In the genomic region with DNA sequence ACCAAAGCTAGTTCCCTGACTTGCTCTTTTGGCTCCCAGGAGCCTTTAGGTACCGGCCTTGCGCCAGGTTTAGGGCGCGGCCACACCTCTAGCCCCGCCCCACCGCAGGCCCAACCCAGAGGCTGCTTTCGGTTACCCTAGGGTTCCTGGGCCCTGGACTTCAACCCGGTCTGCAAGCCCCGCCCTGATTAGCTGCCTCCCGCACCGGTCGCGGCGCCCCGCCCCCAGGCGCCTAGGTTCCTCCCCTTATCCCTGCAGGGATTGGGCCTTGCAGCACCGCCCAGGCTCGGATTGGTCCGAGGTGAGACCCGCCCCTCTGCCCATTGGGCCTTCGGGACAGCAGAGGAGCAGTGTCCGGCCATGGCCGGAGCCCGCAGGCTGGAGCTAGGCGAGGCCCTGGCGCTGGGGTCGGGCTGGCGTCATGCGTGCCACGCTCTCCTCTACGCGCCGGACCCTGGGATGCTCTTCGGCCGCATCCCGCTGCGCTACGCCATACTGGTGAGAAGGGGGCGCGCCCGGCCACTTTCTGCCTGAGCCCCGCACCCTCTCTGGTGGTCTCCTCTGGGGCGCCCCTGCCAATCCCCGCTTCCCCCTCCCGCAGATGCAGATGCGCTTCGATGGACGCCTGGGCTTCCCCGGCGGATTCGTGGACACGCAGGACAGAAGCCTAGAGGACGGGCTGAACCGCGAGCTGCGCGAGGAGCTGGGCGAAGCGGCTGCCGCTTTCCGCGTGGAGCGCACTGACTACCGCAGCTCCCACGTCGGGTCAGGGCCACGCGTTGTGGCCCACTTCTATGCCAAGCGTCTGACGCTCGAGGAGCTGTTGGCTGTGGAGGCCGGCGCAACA, we compare ENCODE assay signal across 1 cellular context.
TF ChIP-seq lines count a peak whose summit lies in the region.

A gene (plus strand): TSS at position 330 of the 847 bp plus-strand sequence. CDS start 31 bp downstream, at position 361.

TF ChIP-seq in HepG2, 621 proteins besides CTCF, POLR2A, EP300 and RAD21 (continued from another document and continues in another):
- TF ChIP-seq, protein P1, sequence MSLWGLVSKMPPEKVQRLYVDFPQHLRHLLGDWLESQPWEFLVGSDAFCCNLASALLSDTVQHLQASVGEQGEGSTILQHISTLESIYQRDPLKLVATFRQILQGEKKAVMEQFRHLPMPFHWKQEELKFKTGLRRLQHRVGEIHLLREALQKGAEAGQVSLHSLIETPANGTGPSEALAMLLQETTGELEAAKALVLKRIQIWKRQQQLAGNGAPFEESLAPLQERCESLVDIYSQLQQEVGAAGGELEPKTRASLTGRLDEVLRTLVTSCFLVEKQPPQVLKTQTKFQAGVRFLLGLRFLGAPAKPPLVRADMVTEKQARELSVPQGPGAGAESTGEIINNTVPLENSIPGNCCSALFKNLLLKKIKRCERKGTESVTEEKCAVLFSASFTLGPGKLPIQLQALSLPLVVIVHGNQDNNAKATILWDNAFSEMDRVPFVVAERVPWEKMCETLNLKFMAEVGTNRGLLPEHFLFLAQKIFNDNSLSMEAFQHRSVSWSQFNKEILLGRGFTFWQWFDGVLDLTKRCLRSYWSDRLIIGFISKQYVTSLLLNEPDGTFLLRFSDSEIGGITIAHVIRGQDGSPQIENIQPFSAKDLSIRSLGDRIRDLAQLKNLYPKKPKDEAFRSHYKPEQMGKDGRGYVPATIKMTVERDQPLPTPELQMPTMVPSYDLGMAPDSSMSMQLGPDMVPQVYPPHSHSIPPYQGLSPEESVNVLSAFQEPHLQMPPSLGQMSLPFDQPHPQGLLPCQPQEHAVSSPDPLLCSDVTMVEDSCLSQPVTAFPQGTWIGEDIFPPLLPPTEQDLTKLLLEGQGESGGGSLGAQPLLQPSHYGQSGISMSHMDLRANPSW (CRISPR knock-in tag; IDR thresholded peaks at IDR 0.05; ENCODE audit: borderline replicate concordance) = no peak
- no peak for TF ChIP-seq CCDC6 (CRISPR knock-in tag; IDR thresholded peaks at IDR 0.05)
- TF ChIP-seq, protein P2, sequence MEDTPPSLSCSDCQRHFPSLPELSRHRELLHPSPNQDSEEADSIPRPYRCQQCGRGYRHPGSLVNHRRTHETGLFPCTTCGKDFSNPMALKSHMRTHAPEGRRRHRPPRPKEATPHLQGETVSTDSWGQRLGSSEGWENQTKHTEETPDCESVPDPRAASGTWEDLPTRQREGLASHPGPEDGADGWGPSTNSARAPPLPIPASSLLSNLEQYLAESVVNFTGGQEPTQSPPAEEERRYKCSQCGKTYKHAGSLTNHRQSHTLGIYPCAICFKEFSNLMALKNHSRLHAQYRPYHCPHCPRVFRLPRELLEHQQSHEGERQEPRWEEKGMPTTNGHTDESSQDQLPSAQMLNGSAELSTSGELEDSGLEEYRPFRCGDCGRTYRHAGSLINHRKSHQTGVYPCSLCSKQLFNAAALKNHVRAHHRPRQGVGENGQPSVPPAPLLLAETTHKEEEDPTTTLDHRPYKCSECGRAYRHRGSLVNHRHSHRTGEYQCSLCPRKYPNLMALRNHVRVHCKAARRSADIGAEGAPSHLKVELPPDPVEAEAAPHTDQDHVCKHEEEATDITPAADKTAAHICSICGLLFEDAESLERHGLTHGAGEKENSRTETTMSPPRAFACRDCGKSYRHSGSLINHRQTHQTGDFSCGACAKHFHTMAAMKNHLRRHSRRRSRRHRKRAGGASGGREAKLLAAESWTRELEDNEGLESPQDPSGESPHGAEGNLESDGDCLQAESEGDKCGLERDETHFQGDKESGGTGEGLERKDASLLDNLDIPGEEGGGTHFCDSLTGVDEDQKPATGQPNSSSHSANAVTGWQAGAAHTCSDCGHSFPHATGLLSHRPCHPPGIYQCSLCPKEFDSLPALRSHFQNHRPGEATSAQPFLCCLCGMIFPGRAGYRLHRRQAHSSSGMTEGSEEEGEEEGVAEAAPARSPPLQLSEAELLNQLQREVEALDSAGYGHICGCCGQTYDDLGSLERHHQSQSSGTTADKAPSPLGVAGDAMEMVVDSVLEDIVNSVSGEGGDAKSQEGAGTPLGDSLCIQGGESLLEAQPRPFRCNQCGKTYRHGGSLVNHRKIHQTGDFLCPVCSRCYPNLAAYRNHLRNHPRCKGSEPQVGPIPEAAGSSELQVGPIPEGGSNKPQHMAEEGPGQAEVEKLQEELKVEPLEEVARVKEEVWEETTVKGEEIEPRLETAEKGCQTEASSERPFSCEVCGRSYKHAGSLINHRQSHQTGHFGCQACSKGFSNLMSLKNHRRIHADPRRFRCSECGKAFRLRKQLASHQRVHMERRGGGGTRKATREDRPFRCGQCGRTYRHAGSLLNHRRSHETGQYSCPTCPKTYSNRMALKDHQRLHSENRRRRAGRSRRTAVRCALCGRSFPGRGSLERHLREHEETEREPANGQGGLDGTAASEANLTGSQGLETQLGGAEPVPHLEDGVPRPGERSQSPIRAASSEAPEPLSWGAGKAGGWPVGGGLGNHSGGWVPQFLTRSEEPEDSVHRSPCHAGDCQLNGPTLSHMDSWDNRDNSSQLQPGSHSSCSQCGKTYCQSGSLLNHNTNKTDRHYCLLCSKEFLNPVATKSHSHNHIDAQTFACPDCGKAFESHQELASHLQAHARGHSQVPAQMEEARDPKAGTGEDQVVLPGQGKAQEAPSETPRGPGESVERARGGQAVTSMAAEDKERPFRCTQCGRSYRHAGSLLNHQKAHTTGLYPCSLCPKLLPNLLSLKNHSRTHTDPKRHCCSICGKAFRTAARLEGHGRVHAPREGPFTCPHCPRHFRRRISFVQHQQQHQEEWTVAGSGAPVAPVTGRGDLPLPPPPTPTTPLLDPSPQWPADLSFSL (CRISPR knock-in tag; IDR thresholded peaks at IDR 0.05) = no peak
- no peak for TF ChIP-seq NKX3-1 (CRISPR knock-in tag; IDR thresholded peaks at IDR 0.05)
- TF ChIP-seq PHF8 (CRISPR knock-in tag; IDR thresholded peaks at IDR 0.05) = peak; percentile 93
- TF ChIP-seq MED13 (CRISPR knock-in tag; IDR thresholded peaks at IDR 0.05) = 0 out of 2 replicates have a peak, but pooled peaks have one; percentile 24
- TF ChIP-seq, protein P3, sequence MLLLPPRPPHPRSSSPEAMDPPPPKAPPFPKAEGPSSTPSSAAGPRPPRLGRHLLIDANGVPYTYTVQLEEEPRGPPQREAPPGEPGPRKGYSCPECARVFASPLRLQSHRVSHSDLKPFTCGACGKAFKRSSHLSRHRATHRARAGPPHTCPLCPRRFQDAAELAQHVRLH (CRISPR knock-in tag; IDR thresholded peaks at IDR 0.05; ENCODE audit: borderline replicate concordance, low read depth) = peak; percentile 74; the same call in 1 of the 2 replicates
- TF ChIP-seq SOX13 (IDR thresholded peaks at IDR 0.05) = no peak
- TF ChIP-seq SOX13 (CRISPR knock-in tag; conservative IDR thresholded peaks at IDR 0.05 in 1 of 2, IDR thresholded peaks at IDR 0.05 in 1 of 2) = no peak; a peak in 1 of 4 replicates
- 0 out of 2 replicates have a peak, but pooled peaks have one; percentile 50 for TF ChIP-seq ZNF44 (CRISPR knock-in tag; IDR thresholded peaks at IDR 0.05)
- no peak for TF ChIP-seq HHEX (CRISPR knock-in tag; IDR thresholded peaks at IDR 0.05)
- peak; percentile 90; the same call in 1 of the 2 replicates for TF ChIP-seq ZNF790 (CRISPR knock-in tag; IDR thresholded peaks at IDR 0.05; ENCODE audit: borderline replicate concordance)
- TF ChIP-seq ZNF557 (CRISPR knock-in tag; IDR thresholded peaks at IDR 0.05) = no peak
- no peak for TF ChIP-seq ZNF224 (CRISPR knock-in tag; IDR thresholded peaks at IDR 0.05)
- TF ChIP-seq, protein P4, sequence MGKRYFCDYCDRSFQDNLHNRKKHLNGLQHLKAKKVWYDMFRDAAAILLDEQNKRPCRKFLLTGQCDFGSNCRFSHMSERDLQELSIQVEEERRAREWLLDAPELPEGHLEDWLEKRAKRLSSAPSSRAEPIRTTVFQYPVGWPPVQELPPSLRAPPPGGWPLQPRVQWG (CRISPR knock-in tag; IDR thresholded peaks at IDR 0.05; ENCODE audit: borderline replicate concordance, low read depth) = no peak
- TF ChIP-seq BRD4 (CRISPR knock-in tag; IDR thresholded peaks at IDR 0.05) = peak; percentile 80
- 0 out of 2 replicates have a peak, but pooled peaks have one; percentile 35 for TF ChIP-seq FOXO1 (CRISPR knock-in tag; IDR thresholded peaks at IDR 0.05)
- no peak; the same call in 1 of the 2 replicates for TF ChIP-seq HES4 (CRISPR knock-in tag; IDR thresholded peaks at IDR 0.05; ENCODE audit: borderline replicate concordance)
- TF ChIP-seq ZFP90 (CRISPR knock-in tag; IDR thresholded peaks at IDR 0.05; ENCODE audit: borderline replicate concordance) = peak; percentile 89; the same call in 1 of the 2 replicates
- TF ChIP-seq ZNF326 (CRISPR knock-in tag; IDR thresholded peaks at IDR 0.05; ENCODE audit: borderline replicate concordance) = no peak
- TF ChIP-seq FIP1L1 (IDR thresholded peaks at IDR 0.05; ENCODE audit: borderline replicate concordance, insufficient read depth, low read depth, low read length) = no peak
- TF ChIP-seq KDM2A (CRISPR knock-in tag; IDR thresholded peaks at IDR 0.05; ENCODE audit: borderline replicate concordance, low read depth) = peak; percentile 73; the same call in 1 of the 2 replicates
- peak; percentile 64; the same call in 1 of the 2 replicates for TF ChIP-seq ZNF564 (CRISPR knock-in tag; IDR thresholded peaks at IDR 0.05)
- TF ChIP-seq RARA (CRISPR knock-in tag; IDR thresholded peaks at IDR 0.05) = no peak
- TF ChIP-seq GFI1 (CRISPR knock-in tag; IDR thresholded peaks at IDR 0.05; ENCODE audit: borderline replicate concordance) = no peak
- TF ChIP-seq ZNF317 (CRISPR knock-in tag; IDR thresholded peaks at IDR 0.05) = 0 out of 2 replicates have a peak, but pooled peaks have one; percentile 62
- TF ChIP-seq ZFP36L2 (CRISPR knock-in tag; IDR thresholded peaks at IDR 0.05) = no peak
- no peak for TF ChIP-seq ZNF589 (CRISPR knock-in tag; conservative IDR thresholded peaks at IDR 0.05)
- TF ChIP-seq POGZ (CRISPR knock-in tag; IDR thresholded peaks at IDR 0.05) = peak; percentile 87
- TF ChIP-seq, protein P5, sequence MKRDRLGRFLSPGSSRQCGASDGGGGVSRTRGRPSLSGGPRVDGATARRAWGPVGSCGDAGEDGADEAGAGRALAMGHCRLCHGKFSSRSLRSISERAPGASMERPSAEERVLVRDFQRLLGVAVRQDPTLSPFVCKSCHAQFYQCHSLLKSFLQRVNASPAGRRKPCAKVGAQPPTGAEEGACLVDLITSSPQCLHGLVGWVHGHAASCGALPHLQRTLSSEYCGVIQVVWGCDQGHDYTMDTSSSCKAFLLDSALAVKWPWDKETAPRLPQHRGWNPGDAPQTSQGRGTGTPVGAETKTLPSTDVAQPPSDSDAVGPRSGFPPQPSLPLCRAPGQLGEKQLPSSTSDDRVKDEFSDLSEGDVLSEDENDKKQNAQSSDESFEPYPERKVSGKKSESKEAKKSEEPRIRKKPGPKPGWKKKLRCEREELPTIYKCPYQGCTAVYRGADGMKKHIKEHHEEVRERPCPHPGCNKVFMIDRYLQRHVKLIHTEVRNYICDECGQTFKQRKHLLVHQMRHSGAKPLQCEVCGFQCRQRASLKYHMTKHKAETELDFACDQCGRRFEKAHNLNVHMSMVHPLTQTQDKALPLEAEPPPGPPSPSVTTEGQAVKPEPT (CRISPR knock-in tag; IDR thresholded peaks at IDR 0.05; ENCODE audit: low read depth) = peak; percentile 40; the same call in 1 of the 2 replicates
- TF ChIP-seq ZNF3 (CRISPR knock-in tag; IDR thresholded peaks at IDR 0.05) = no peak
- TF ChIP-seq SMAD9 (CRISPR knock-in tag; IDR thresholded peaks at IDR 0.05) = no peak; the same call in 1 of the 2 replicates
- TF ChIP-seq TOPORS (CRISPR knock-in tag; IDR thresholded peaks at IDR 0.05) = 0 out of 2 replicates have a peak, but pooled peaks have one; percentile 43
- TF ChIP-seq ZFYVE20 (CRISPR knock-in tag; IDR thresholded peaks at IDR 0.05; ENCODE audit: borderline replicate concordance, low read depth) = peak; percentile 21; the same call in 1 of the 2 replicates
- peak; percentile 80 for TF ChIP-seq PHF20 (CRISPR knock-in tag; IDR thresholded peaks at IDR 0.05)
- TF ChIP-seq DNMT3B (CRISPR knock-in tag; conservative IDR thresholded peaks at IDR 0.05) = 0 out of 2 replicates have a peak, but pooled peaks have one; percentile 67
- TF ChIP-seq ZNF644 (CRISPR knock-in tag; IDR thresholded peaks at IDR 0.05; ENCODE audit: low read depth) = 0 out of 2 replicates have a peak, but pooled peaks have one; percentile 33
- TF ChIP-seq, protein P6, sequence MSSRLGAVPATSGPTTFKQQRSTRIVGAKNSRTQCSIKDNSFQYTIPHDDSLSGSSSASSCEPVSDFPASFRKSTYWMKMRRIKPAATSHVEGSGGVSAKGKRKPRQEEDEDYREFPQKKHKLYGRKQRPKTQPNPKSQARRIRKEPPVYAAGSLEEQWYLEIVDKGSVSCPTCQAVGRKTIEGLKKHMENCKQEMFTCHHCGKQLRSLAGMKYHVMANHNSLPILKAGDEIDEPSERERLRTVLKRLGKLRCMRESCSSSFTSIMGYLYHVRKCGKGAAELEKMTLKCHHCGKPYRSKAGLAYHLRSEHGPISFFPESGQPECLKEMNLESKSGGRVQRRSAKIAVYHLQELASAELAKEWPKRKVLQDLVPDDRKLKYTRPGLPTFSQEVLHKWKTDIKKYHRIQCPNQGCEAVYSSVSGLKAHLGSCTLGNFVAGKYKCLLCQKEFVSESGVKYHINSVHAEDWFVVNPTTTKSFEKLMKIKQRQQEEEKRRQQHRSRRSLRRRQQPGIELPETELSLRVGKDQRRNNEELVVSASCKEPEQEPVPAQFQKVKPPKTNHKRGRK (CRISPR knock-in tag; IDR thresholded peaks at IDR 0.05) = no peak
- TF ChIP-seq ZNF207 (IDR thresholded peaks at IDR 0.05; ENCODE audit: borderline replicate concordance) = no peak
- TF ChIP-seq RXRA (CRISPR knock-in tag; IDR thresholded peaks at IDR 0.05) = no peak; the same call in 1 of the 2 replicates
